10 cellular contexts compared by ENCODE assay signal in the genomic region with DNA sequence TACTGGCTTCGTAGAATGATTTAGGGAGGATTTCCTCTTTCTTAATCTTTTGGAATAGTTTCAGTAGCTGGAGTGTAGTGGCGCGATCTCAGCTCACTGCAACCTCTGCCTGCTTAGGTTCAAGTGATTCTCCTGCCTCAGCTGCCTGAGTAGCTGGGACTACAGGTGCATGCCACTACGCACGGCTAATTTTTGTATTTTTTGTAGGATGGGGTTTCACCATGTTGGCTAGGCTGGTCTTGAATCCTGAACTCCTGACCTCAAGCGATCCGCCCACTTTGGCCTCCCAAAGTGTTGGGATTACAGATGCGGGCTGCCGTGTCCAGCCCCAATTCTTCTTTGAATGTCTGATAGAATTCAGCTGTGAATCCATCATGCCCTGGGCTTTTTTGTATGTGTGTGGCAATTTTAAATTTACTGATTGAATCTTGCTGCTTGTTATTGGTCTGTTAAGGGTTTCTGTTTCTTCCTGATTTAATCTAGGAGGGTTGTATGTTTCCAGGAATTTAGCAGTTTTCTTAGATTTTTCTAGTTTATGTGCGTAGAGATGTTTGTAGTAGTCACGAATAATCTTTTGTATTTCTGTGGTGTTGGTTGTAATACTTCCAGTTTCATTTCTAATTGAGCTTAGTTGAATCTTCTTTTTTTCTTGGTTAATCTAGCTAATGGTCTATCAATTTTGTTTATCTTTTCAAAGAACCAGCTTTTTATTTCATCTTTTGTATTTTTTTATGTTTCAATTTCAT. TPM values are rescaled to one million over a fixed set of nuclear protein-coding genes. Genes with fewer than 3 reads are reported as not detected.
DNase-seq lines count a peak whose midpoint lies in the region; ATAC-seq and TF ChIP-seq lines count a peak whose summit lies in the region.
"Had no signal": no experiment of that assay in that cellular context is flagged by ENCODE, and none has a peak within 500 bp of the region (broad histone marks: within the 10 kb centered on the region; RNA-seq: fewer than 3 reads in every experiment).

No MANE protein-coding gene starts in this region.

- no peaks in the 10 kb centered on the region for H3K27me3 Mint-ChIP-seq in CD8-positive, alpha-beta T cell (ENCODE audit: low read depth)
- no peaks in the 10 kb centered on the region for H3K27me3 Mint-ChIP-seq in activated CD8-positive, alpha-beta T cell treated with anti-CD3 and anti-CD28 coated beads for 36 hours

- intact Hi-C loops in CD8-positive, alpha-beta T cell (cut with DNase I, micrococcal nuclease): loop anchor here (1.0 kb wide), 2 partner anchors 10 kb away; no protein-coding TSS in a partner anchor
- intact Hi-C loops in activated CD8-positive, alpha-beta T cell treated with anti-CD3 and anti-CD28 coated beads for 36 hours (cut with micrococcal nuclease): no loop called here
- intact Hi-C loops in heart left ventricle (cut with DNase I): no loop called here
- intact Hi-C loops in psoas muscle (cut with DNase I): no loop called here

- TF ChIP-seq CTCF in CD8-positive, alpha-beta T cell (IDR thresholded peaks at IDR 0.05): no peak
- no peak for TF ChIP-seq CTCF in activated CD8-positive, alpha-beta T cell treated with anti-CD3 and anti-CD28 coated beads for 36 hours (IDR thresholded peaks at IDR 0.05)
- TF ChIP-seq CTCF in heart left ventricle (IDR thresholded peaks at IDR 0.05) (no peak), psoas muscle (IDR thresholded peaks at IDR 0.05) (no peak)

- peaks cover 27% of the 10 kb centered on the region for H3K36me3 Mint-ChIP-seq in CD8-positive, alpha-beta T cell
- peaks cover 24% of the 10 kb centered on the region for H3K36me3 Mint-ChIP-seq in activated CD8-positive, alpha-beta T cell treated with anti-CD3 and anti-CD28 coated beads for 36 hours (ENCODE audit: low read depth)

- H3K9me3 ChIP-seq in CD8-positive, alpha-beta T cell (ENCODE audit: low read length): no peaks in the 10 kb centered on the region
- H3K9me3 ChIP-seq in heart left ventricle (peaks cover 0 to 13% (median 0%) of the 10 kb centered on the region in 12 donors), psoas muscle (no peaks in the 10 kb centered on the region)

- peaks cover 66% of the 10 kb centered on the region for H3K4me1 Mint-ChIP-seq in CD8-positive, alpha-beta T cell (ENCODE audit: low read depth)
- H3K4me1 Mint-ChIP-seq in activated CD8-positive, alpha-beta T cell treated with anti-CD3 and anti-CD28 coated beads for 36 hours (ENCODE audit: low read depth): peaks cover 64% of the 10 kb centered on the region

- POLR2A ChIA-PET in CD8-positive, alpha-beta T cell (lab: Charles Lee): interaction anchor here (1.0 to 2.7 kb wide), 5 partner anchors 10 to 59 kb away, joined by 3 to 9 read pairs (median 5); no protein-coding TSS in a partner anchor
- POLR2A ChIA-PET in activated CD8-positive, alpha-beta T cell treated with anti-CD3 and anti-CD28 coated beads for 36 hours (lab: Charles Lee): interaction anchor here (0.8 to 1.8 kb wide), 8 partner anchors 9 to 44 kb away, joined by 3 to 12 read pairs (median 4); partner anchors contain the start of gene MAN1C1
- POLR2A ChIA-PET in HEK293T (lab: Yijun Ruan, JAX): no interaction called here

- WGBS in heart left ventricle, 4 donors: 37 to 51% (median 45%) methylated on average over 11 of the region's 11 CpGs
- WGBS in psoas muscle, 3 donors: 29 to 52% (median 41%) methylated on average over 11 of the region's 11 CpGs

- no peaks in the 10 kb centered on the region for H3K9me3 Mint-ChIP-seq in CD8-positive, alpha-beta T cell
- H3K9me3 Mint-ChIP-seq in activated CD8-positive, alpha-beta T cell treated with anti-CD3 and anti-CD28 coated beads for 36 hours: peaks cover 11% of the 10 kb centered on the region

- CTCF ChIA-PET in CD8-positive, alpha-beta T cell (lab: Charles Lee): interaction anchor here (1.0 to 2.2 kb wide), 6 partner anchors 9 to 45 kb away, joined by 3 to 13 read pairs (median 6); no protein-coding TSS in a partner anchor
- CTCF ChIA-PET in activated CD8-positive, alpha-beta T cell treated with anti-CD3 and anti-CD28 coated beads for 36 hours (lab: Charles Lee): interaction anchor here (0.6 to 2.3 kb wide), 9 partner anchors 9 to 44 kb away, joined by 3 to 22 read pairs (median 4); no protein-coding TSS in a partner anchor
- CTCF ChIA-PET in HEK293T (lab: Yijun Ruan, JAX): no interaction called here

- H3K4me3 ChIP-seq in CD8-positive, alpha-beta T cell (ENCODE audit: low read depth, low read length): peak overlapping the region; percentile 28
- H3K4me3 ChIP-seq in heart left ventricle (peak overlapping the region in 9 of 12 donors; percentile 30 to 50 (median 34)), psoas muscle (peak overlapping the region; percentile 41)

- no peaks in the 10 kb centered on the region for H3K27me3 ChIP-seq in CD8-positive, alpha-beta T cell (ENCODE audit: insufficient read depth, low read length)
- H3K27me3 ChIP-seq in heart left ventricle: no peaks in the 10 kb centered on the region
- H3K27me3 ChIP-seq in psoas muscle (ENCODE audit: insufficient read depth in 3 of 3, low read length in 2 of 3): no peaks in the 10 kb centered on the region

- H3K36me3 ChIP-seq in CD8-positive, alpha-beta T cell (ENCODE audit: insufficient read depth, low read length): no peaks in the 10 kb centered on the region
- H3K36me3 ChIP-seq in heart left ventricle (peaks cover 0 to 11% (median 0%) of the 10 kb centered on the region in 9 donors), psoas muscle (ENCODE audit: insufficient read depth in 1 of 2, low read depth in 1 of 2) (no peaks in the 10 kb centered on the region)

- ATAC-seq in CD8-positive, alpha-beta T cell: peak; percentile 45
- peak; percentile 71 for ATAC-seq in activated CD8-positive, alpha-beta T cell treated with anti-CD3 and anti-CD28 coated beads for 36 hours
- ATAC-seq in heart left ventricle (peak in 2 of 4 donors; percentile 59 to 71), psoas muscle (peak in 2 of 4 donors; percentile 17 to 61), SK-N-SH treated with all-trans-retinoic acid at 6 μM for 48 hours (no peak)

- DNase-seq in CD8-positive, alpha-beta T cell: peak in 1 of 7 experiments; percentile 47
- DNase-seq in activated CD8-positive, alpha-beta T cell treated with anti-CD3 and anti-CD28 coated beads for 36 hours: peak; percentile 27
- DNase-seq in heart left ventricle: peak in 1 of 5 donors; percentile 46
- peak in 1 of 2 donors; percentile 34 for DNase-seq in psoas muscle
- no peak for DNase-seq in HEK293T (ENCODE audit: extremely low spot score)
- no peak for DNase-seq in NCI-H345 treated with DMSO at 0.1 percent for 48 hours (lab: John Stamatoyannopoulos, UW; ENCODE audit: unreplicated experiment)
- DNase-seq in NCI-H2107 treated with DMSO at 0.1 percent for 48 hours (lab: John Stamatoyannopoulos, UW; ENCODE audit: unreplicated experiment): no peak
- DNase-seq: activated B cell treated with CpG ODN at 0.5 μM for 24 hours, NCI-H446 had no signal

- peak overlapping the region; percentile 86 for H3K4me3 Mint-ChIP-seq in CD8-positive, alpha-beta T cell
- peak overlapping the region; percentile 77 for H3K4me3 Mint-ChIP-seq in activated CD8-positive, alpha-beta T cell treated with anti-CD3 and anti-CD28 coated beads for 36 hours
- H3K4me3 Mint-ChIP-seq: activated B cell treated with CpG ODN at 0.5 μM for 24 hours had no signal

- no peak for TF ChIP-seq POLR2A in heart left ventricle (IDR thresholded peaks at IDR 0.05)

- H3K27ac ChIP-seq in CD8-positive, alpha-beta T cell (ENCODE audit: low read depth, low read length): peak overlapping the region; percentile 44
- H3K27ac ChIP-seq in heart left ventricle (peak overlapping the region in 10 of 12 donors; percentile 11 to 75 (median 41)), psoas muscle (no peak overlapping the region)

- peaks cover 49% of the 10 kb centered on the region for H3K4me1 ChIP-seq in CD8-positive, alpha-beta T cell (ENCODE audit: insufficient read depth, low read length)
- H3K4me1 ChIP-seq in heart left ventricle (peaks cover 0 to 33% (median 14%) of the 10 kb centered on the region in 12 donors), psoas muscle (no peaks in the 10 kb centered on the region)

- H3K27ac Mint-ChIP-seq in CD8-positive, alpha-beta T cell: peak overlapping the region; percentile 95
- H3K27ac Mint-ChIP-seq in activated CD8-positive, alpha-beta T cell treated with anti-CD3 and anti-CD28 coated beads for 36 hours: peak overlapping the region; percentile 87
- H3K27ac Mint-ChIP-seq: activated B cell treated with CpG ODN at 0.5 μM for 24 hours had no signal

TF ChIP-seq in HEK293T, 16 proteins besides CTCF, POLR2A, EP300 and RAD21 (continues in another document):
- TF ChIP-seq CTBP1 (IDR thresholded peaks at IDR 0.05; ENCODE audit: borderline replicate concordance): no peak
- no peak for TF ChIP-seq ELF4 (IDR thresholded peaks at IDR 0.05)
- TF ChIP-seq NFRKB (IDR thresholded peaks at IDR 0.05): no peak
- no peak for TF ChIP-seq TARDBP (IDR thresholded peaks at IDR 0.05)
- no peak for TF ChIP-seq FOXM1 (IDR thresholded peaks at IDR 0.05; ENCODE audit: borderline replicate concordance)
- no peak for TF ChIP-seq FOXA1 (IDR thresholded peaks at IDR 0.05)
- no peak for TF ChIP-seq HDGF (IDR thresholded peaks at IDR 0.05; ENCODE audit: borderline replicate concordance)
- no peak for TF ChIP-seq L3MBTL2 (conservative IDR thresholded peaks at IDR 0.05)
- no peak for TF ChIP-seq ZNF384 (IDR thresholded peaks at IDR 0.05)
- no peak for TF ChIP-seq LEF1 (IDR thresholded peaks at IDR 0.05; ENCODE audit: borderline replicate concordance)
- TF ChIP-seq FOXK2 (IDR thresholded peaks at IDR 0.05): no peak
- TF ChIP-seq SP1 (IDR thresholded peaks at IDR 0.05): no peak

TF ChIP-seq in SK-N-SH treated with all-trans-retinoic acid at 6 μM for 48 hours, 23 proteins besides CTCF, POLR2A, EP300 and RAD21 (continues in another document):
- TF ChIP-seq ISL1 (CRISPR knock-in tag; IDR thresholded peaks at IDR 0.05) (no peak), TOX (CRISPR knock-in tag; IDR thresholded peaks at IDR 0.05; ENCODE audit: borderline replicate concordance) (no peak)

RNA-seq across cellular contexts. Expression of gene MAN1C1, which starts 15.3 kb away (rescaled TPM):
- total RNA-seq in CD8-positive, alpha-beta T cell: 10 to 100 TPM; 24.6 to 25.7 TPM
- 1 to 10 TPM; 3.7 to 4.4 TPM for total RNA-seq in activated CD8-positive, alpha-beta T cell treated with anti-CD3 and anti-CD28 coated beads for 36 hours
- 10 to 100 TPM; 10.5 to 25.7 (median 14.8) TPM for total RNA-seq in heart left ventricle
- 10 to 100 TPM in 1 of 2 donors, 1 to 10 TPM in 1; 7.7 to 10.9 TPM for polyA plus RNA-seq in heart left ventricle
- total RNA-seq in psoas muscle: 1 to 10 TPM; 1.8 to 6.7 (median 2.5) TPM
- 1 to 10 TPM; 1.8 to 2.0 (median 1.9) TPM for polyA plus RNA-seq in psoas muscle

Comparison
In these comparisons a context has a peak if more than half of its experiments do, and no peak if none do; other contexts are left out.
1. intact Hi-C loops: an anchor here in CD8-positive, alpha-beta T cell (1.0 kb wide); none called in activated CD8-positive, alpha-beta T cell treated with anti-CD3 and anti-CD28 coated beads for 36 hours, heart left ventricle and psoas muscle.